8 cellular contexts compared by ENCODE assay signal in the genomic region with DNA sequence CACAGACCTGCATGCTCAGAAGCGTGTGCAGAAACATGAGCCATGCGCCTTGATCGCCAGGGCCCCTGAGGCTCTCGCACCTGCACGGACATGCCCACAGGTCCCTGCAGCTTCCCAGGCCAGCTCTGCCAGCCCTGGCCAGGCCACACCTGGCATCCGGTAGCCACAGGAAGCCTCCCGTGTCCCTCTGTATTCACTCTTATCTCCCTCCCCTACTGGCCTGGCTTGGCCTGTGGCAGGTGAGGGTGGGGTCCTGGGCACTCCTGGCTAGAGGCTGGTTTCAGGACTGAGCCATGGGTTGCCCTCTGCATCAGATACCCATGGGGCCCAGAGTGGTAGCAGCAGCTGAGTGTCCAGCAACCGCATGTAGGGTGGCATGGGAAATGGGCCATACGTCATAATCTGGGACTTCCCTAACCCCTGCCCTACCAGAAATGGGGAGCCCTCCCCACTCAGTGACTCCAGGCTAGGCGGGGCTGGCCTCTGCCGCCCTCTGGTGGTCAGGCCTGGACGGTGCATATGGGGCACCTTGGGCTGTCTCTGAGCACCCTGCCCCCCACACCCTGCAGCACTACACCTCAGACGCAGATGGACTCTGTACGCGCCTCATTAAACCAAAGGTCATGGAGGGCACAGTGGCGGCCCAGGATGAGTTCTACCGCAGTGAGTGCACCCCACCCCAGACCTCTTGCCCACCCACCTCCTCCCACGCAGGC. TPM values are rescaled to one million over a fixed set of nuclear protein-coding genes. Genes with fewer than 3 reads are reported as not detected.
DNase-seq lines count a peak whose midpoint lies in the region; ATAC-seq and TF ChIP-seq lines count a peak whose summit lies in the region.

No MANE protein-coding gene starts in this region.

- CTCF ChIA-PET in activated CD8-positive, alpha-beta memory T cell treated with anti-CD3 and anti-CD28 coated beads, Interleukin-2, amount 10 ng/mL, durations not matched to agents 7 days and 5 days (lab: Charles Lee) = interaction anchor here (0.8 to 25.9 kb wide), 23 partner anchors 8 to 404 kb away, joined by 3 to 1355 read pairs (median 3); partner anchors contain the start of genes CPLX3, CSK, CYP1A1 and FAM219B

- no peaks in the 10 kb centered on the region for H3K9me3 Mint-ChIP-seq in activated CD8-positive, alpha-beta memory T cell treated with anti-CD3 and anti-CD28 coated beads, Interleukin-2, amount 10 ng/mL, durations not matched to agents 7 days and 5 days (ENCODE audit: low read depth)
- H3K9me3 Mint-ChIP-seq in endothelial cell (ENCODE audit: unreplicated experiment) = no peaks in the 10 kb centered on the region
- no peaks in the 10 kb centered on the region for H3K9me3 Mint-ChIP-seq in stimulated activated naive B cell treated with anti-CD40 and anti-IgM and Interleukin-4, amounts not matched to agents 10 μg/mL and 1 μg/mL and 100 μg/mL, for 72 hours

- H3K9ac ChIP-seq in mucosa of rectum (ENCODE audit: low read depth in 1 of 2, low read length in 2 of 2) = peak overlapping the region; percentile 10 to 60

- peaks cover 54% of the 10 kb centered on the region for H3K4me1 Mint-ChIP-seq in activated CD8-positive, alpha-beta memory T cell treated with anti-CD3 and anti-CD28 coated beads, Interleukin-2, amount 10 ng/mL, durations not matched to agents 7 days and 5 days
- peaks cover 4% of the 10 kb centered on the region for H3K4me1 Mint-ChIP-seq in endothelial cell (ENCODE audit: unreplicated experiment)
- H3K4me1 Mint-ChIP-seq in stimulated activated naive B cell treated with anti-CD40 and anti-IgM and Interleukin-4, amounts not matched to agents 10 μg/mL and 1 μg/mL and 100 μg/mL, for 72 hours = peaks cover 50 to 65% of the 10 kb centered on the region in 2 donors

- H3K27me3 ChIP-seq in mucosa of rectum (ENCODE audit: control insufficient read depth in 2 of 2, insufficient read depth in 2 of 2, low read length in 2 of 2) = no peaks in the 10 kb centered on the region

- peak; percentile 57 for ATAC-seq in HG03025 (IDR thresholded peaks at IDR 0.05; ENCODE audit: low FRiP score, unreplicated experiment)
- peak; percentile 91 for ATAC-seq in activated CD8-positive, alpha-beta memory T cell treated with anti-CD3 and anti-CD28 coated beads, Interleukin-2, amount 10 ng/mL, durations not matched to agents 7 days and 5 days
- peak; percentile 91 to 95 for ATAC-seq in stimulated activated naive B cell treated with anti-CD40 and anti-IgM and Interleukin-4, amounts not matched to agents 10 μg/mL and 1 μg/mL and 100 μg/mL, for 72 hours (replicated peaks)

- H3K9me3 ChIP-seq in mucosa of rectum (ENCODE audit: control insufficient read depth in 2 of 2, low read length in 2 of 2) = no peaks in the 10 kb centered on the region

- peak overlapping the region; percentile 62 to 86 for H3K27ac ChIP-seq in mucosa of rectum (ENCODE audit: low read depth in 2 of 2, low read length in 2 of 2)

- DNase-seq in NCI-H748 (lab: John Stamatoyannopoulos, UW; ENCODE audit: unreplicated experiment) (peak; percentile 29), NCI-H748 treated with DMSO at 0.1 percent for 48 hours (lab: John Stamatoyannopoulos, UW) (no peak), NK-92 (lab: John Stamatoyannopoulos, UW; ENCODE audit: unreplicated experiment) (peak; percentile 50), endothelial cell (ENCODE audit: low spot score) (peak; percentile 75)
- peak; percentile 90 for DNase-seq in activated CD8-positive, alpha-beta memory T cell treated with anti-CD3 and anti-CD28 coated beads, Interleukin-2, amount 10 ng/mL, durations not matched to agents 7 days and 5 days
- DNase-seq in stimulated activated naive B cell treated with anti-CD40 and anti-IgM and Interleukin-4, amounts not matched to agents 10 μg/mL and 1 μg/mL and 100 μg/mL, for 72 hours = peak; percentile 85

- peaks cover 53% of the 10 kb centered on the region for H3K36me3 Mint-ChIP-seq in activated CD8-positive, alpha-beta memory T cell treated with anti-CD3 and anti-CD28 coated beads, Interleukin-2, amount 10 ng/mL, durations not matched to agents 7 days and 5 days
- H3K36me3 Mint-ChIP-seq in endothelial cell (ENCODE audit: low read depth, unreplicated experiment) = peaks cover 19% of the 10 kb centered on the region
- peaks cover 36 to 72% of the 10 kb centered on the region in 2 donors for H3K36me3 Mint-ChIP-seq in stimulated activated naive B cell treated with anti-CD40 and anti-IgM and Interleukin-4, amounts not matched to agents 10 μg/mL and 1 μg/mL and 100 μg/mL, for 72 hours

- TF ChIP-seq CTCF in endothelial cell (IDR thresholded peaks at IDR 0.05; ENCODE audit: unreplicated experiment) = peak; percentile 91

- H3K27me3 Mint-ChIP-seq in activated CD8-positive, alpha-beta memory T cell treated with anti-CD3 and anti-CD28 coated beads, Interleukin-2, amount 10 ng/mL, durations not matched to agents 7 days and 5 days = no peaks in the 10 kb centered on the region
- H3K27me3 Mint-ChIP-seq in endothelial cell (ENCODE audit: unreplicated experiment) = peaks cover 9% of the 10 kb centered on the region
- no peaks in the 10 kb centered on the region for H3K27me3 Mint-ChIP-seq in stimulated activated naive B cell treated with anti-CD40 and anti-IgM and Interleukin-4, amounts not matched to agents 10 μg/mL and 1 μg/mL and 100 μg/mL, for 72 hours

- H3K27ac Mint-ChIP-seq in activated CD8-positive, alpha-beta memory T cell treated with anti-CD3 and anti-CD28 coated beads, Interleukin-2, amount 10 ng/mL, durations not matched to agents 7 days and 5 days = peak overlapping the region; percentile 74
- no peak overlapping the region for H3K27ac Mint-ChIP-seq in endothelial cell (ENCODE audit: unreplicated experiment)
- H3K27ac Mint-ChIP-seq in stimulated activated naive B cell treated with anti-CD40 and anti-IgM and Interleukin-4, amounts not matched to agents 10 μg/mL and 1 μg/mL and 100 μg/mL, for 72 hours = peak overlapping the region; percentile 95

- H3K4me1 ChIP-seq in mucosa of rectum (ENCODE audit: control insufficient read depth in 2 of 2, insufficient read depth in 2 of 2, low read length in 2 of 2) = peaks cover 31 to 32% of the 10 kb centered on the region in 2 donors

- no peak overlapping the region for H3K4me3 Mint-ChIP-seq in activated CD8-positive, alpha-beta memory T cell treated with anti-CD3 and anti-CD28 coated beads, Interleukin-2, amount 10 ng/mL, durations not matched to agents 7 days and 5 days
- H3K4me3 Mint-ChIP-seq in endothelial cell (ENCODE audit: unreplicated experiment) = no peak overlapping the region
- H3K4me3 Mint-ChIP-seq in stimulated activated naive B cell treated with anti-CD40 and anti-IgM and Interleukin-4, amounts not matched to agents 10 μg/mL and 1 μg/mL and 100 μg/mL, for 72 hours = peak overlapping the region; percentile 39 to 50

- no peak overlapping the region for H3K4me3 ChIP-seq in mucosa of rectum (ENCODE audit: low read length in 2 of 2)

- H3K36me3 ChIP-seq in mucosa of rectum (ENCODE audit: control insufficient read depth in 2 of 2, insufficient read depth in 2 of 2, low read length in 2 of 2) = peaks cover 55% of the 10 kb centered on the region in 2 donors

RNA-seq across cellular contexts. Expression of gene LMAN1L, which starts 12.6 kb away (rescaled TPM):
- total RNA-seq in activated CD8-positive, alpha-beta memory T cell treated with anti-CD3 and anti-CD28 coated beads, Interleukin-2, amount 10 ng/mL, durations not matched to agents 7 days and 5 days = not detected
- total RNA-seq in endothelial cell (ENCODE audit: unreplicated experiment) = not detected

RNA-seq across cellular contexts. Expression of gene CSK, which starts 18.1 kb away (rescaled TPM):
- total RNA-seq in activated CD8-positive, alpha-beta memory T cell treated with anti-CD3 and anti-CD28 coated beads, Interleukin-2, amount 10 ng/mL, durations not matched to agents 7 days and 5 days = 100 to 1,000 TPM; 349 to 369 TPM
- total RNA-seq in endothelial cell (ENCODE audit: unreplicated experiment) = 100 TPM

RNA-seq across cellular contexts. Expression of gene CPLX3, which starts 26.4 kb away (rescaled TPM):
- total RNA-seq in activated CD8-positive, alpha-beta memory T cell treated with anti-CD3 and anti-CD28 coated beads, Interleukin-2, amount 10 ng/mL, durations not matched to agents 7 days and 5 days = under 1 TPM in 1 of 2 experiments, not detected in 1; 0.35 TPM
- not detected for total RNA-seq in endothelial cell (ENCODE audit: unreplicated experiment)

RNA-seq across cellular contexts. Expression of gene ULK3, which starts 43.0 kb away (rescaled TPM):
- total RNA-seq in activated CD8-positive, alpha-beta memory T cell treated with anti-CD3 and anti-CD28 coated beads, Interleukin-2, amount 10 ng/mL, durations not matched to agents 7 days and 5 days = 10 to 100 TPM; 48.5 to 58.6 TPM
- 25.6 TPM for total RNA-seq in endothelial cell (ENCODE audit: unreplicated experiment)

RNA-seq across cellular contexts. Expression of gene CYP1A2, which starts 51.4 kb away (rescaled TPM):
- total RNA-seq in activated CD8-positive, alpha-beta memory T cell treated with anti-CD3 and anti-CD28 coated beads, Interleukin-2, amount 10 ng/mL, durations not matched to agents 7 days and 5 days = not detected
- not detected for total RNA-seq in endothelial cell (ENCODE audit: unreplicated experiment)

Comparison
In these comparisons a context has a peak if more than half of its experiments do, and no peak if none do; other contexts are left out.
1. H3K4me3 Mint-ChIP-seq: peak in stimulated activated naive B cell treated with anti-CD40 and anti-IgM and Interleukin-4, amounts not matched to agents 10 μg/mL and 1 μg/mL and 100 μg/mL, for 72 hours (2 of 2); none in activated CD8-positive, alpha-beta memory T cell treated with anti-CD3 and anti-CD28 coated beads, Interleukin-2, amount 10 ng/mL, durations not matched to agents 7 days and 5 days (single experiment) and endothelial cell (single experiment).
2. Peak in every context shown above with its lines, with median percentiles within 50 percentile points of each other: ATAC-seq.